ENCODE assay signal across 1 cellular context in genomic region chr6:169723200-169723909, GRCh38.
TF ChIP-seq lines count a peak whose summit lies in the region.

No MANE protein-coding gene starts in this region.

TF ChIP-seq in K562, 482 proteins besides CTCF, POLR2A, EP300 and RAD21 (continued from another document and continues in another):
- TF ChIP-seq PATZ1 (CRISPR knock-in tag; IDR thresholded peaks at IDR 0.05; ENCODE audit: borderline replicate concordance) (no peak), HIVEP1 (CRISPR knock-in tag; IDR thresholded peaks at IDR 0.05) (no peak), L3MBTL2 (IDR thresholded peaks at IDR 0.05) (no peak), ZSCAN29 (IDR thresholded peaks at IDR 0.05) (peak; percentile 38; the same call in 1 of the 2 replicates), KLF16 (IDR thresholded peaks at IDR 0.05) (no peak), TRIM28 (IDR thresholded peaks at IDR 0.05) (peak; percentile 43; the same call in 1 of the 2 replicates), RBM25 (IDR thresholded peaks at IDR 0.05; ENCODE audit: low read depth, low read length, severe bottlenecking) (peak; percentile 5), XRCC4 (IDR thresholded peaks at IDR 0.05; ENCODE audit: extremely low read depth, insufficient read depth, insufficient read length) (no peak), SMAD3 (CRISPR knock-in tag; conservative IDR thresholded peaks at IDR 0.05) (no peak), ZNF785 (CRISPR knock-in tag; IDR thresholded peaks at IDR 0.05) (no peak), RBBP5 (IDR thresholded peaks at IDR 0.05; ENCODE audit: borderline replicate concordance, insufficient read depth, low read length, poor library complexity, severe bottlenecking) (peak; percentile 77), SNRNP70 (optimal IDR thresholded peaks at IDR 0.05; ENCODE audit: low read depth, low read length) (no peak), TSHZ1 (CRISPR knock-in tag; IDR thresholded peaks at IDR 0.05) (no peak), ZNF655 (CRISPR knock-in tag; IDR thresholded peaks at IDR 0.05) (no peak), DACH1 (IDR thresholded peaks at IDR 0.05; ENCODE audit: partially characterized antibody) (no peak), ZNF707 (CRISPR knock-in tag; conservative IDR thresholded peaks at IDR 0.05) (no peak), TAL1 (IDR thresholded peaks at IDR 0.05) (no peak), NKRF (IDR thresholded peaks at IDR 0.05; ENCODE audit: borderline replicate concordance) (no peak; the same call in 1 of the 2 replicates), NBN (IDR thresholded peaks at IDR 0.05; ENCODE audit: low read depth) (peak; percentile 30; the same call in 1 of the 2 replicates), MTA1 (IDR thresholded peaks at IDR 0.05; ENCODE audit: borderline replicate concordance) (no peak), CTBP1 (IDR thresholded peaks at IDR 0.05; ENCODE audit: borderline replicate concordance) (peak; percentile 71), PTRF (tag; IDR thresholded peaks at IDR 0.05) (no peak), ATF1 (CRISPR knock-in tag; IDR thresholded peaks at IDR 0.05) (no peak), ATF1 (tag; IDR thresholded peaks at IDR 0.05) (peak; percentile 34; the same call in 1 of the 2 replicates), ZNF197 (CRISPR knock-in tag; IDR thresholded peaks at IDR 0.05; ENCODE audit: low read depth) (no peak), RBFOX2 (IDR thresholded peaks at IDR 0.05; ENCODE audit: low read depth, low read length) (peak; percentile 62), ZBTB43 (CRISPR knock-in tag; IDR thresholded peaks at IDR 0.05) (no peak), NFXL1 (CRISPR knock-in tag; IDR thresholded peaks at IDR 0.05) (no peak), RB1 (IDR thresholded peaks at IDR 0.05; ENCODE audit: low read depth) (peak; percentile 78), DIDO1 (tag; IDR thresholded peaks at IDR 0.05; ENCODE audit: low read depth) (no peak), ZKSCAN3 (CRISPR knock-in tag; IDR thresholded peaks at IDR 0.05) (no peak), KAT8 (IDR thresholded peaks at IDR 0.05; ENCODE audit: low read depth) (no peak), CBX1 (IDR thresholded peaks at IDR 0.05; ENCODE audit: low read depth) (0 out of 2 replicates have a peak, but pooled peaks have one; percentile 49), NCOA2 (IDR thresholded peaks at IDR 0.05; ENCODE audit: partially characterized antibody in 2 of 2) (no peak), STAT5A (IDR thresholded peaks at IDR 0.05; ENCODE audit: borderline replicate concordance, low read length) (no peak), FOXM1 (IDR thresholded peaks at IDR 0.05; ENCODE audit: low read depth) (no peak), FOXM1 (CRISPR knock-in tag; IDR thresholded peaks at IDR 0.05; ENCODE audit: low read depth) (no peak), U2AF2 (optimal IDR thresholded peaks at IDR 0.05; ENCODE audit: low read depth, low read length) (no peak), TBP (optimal IDR thresholded peaks at IDR 0.05; ENCODE audit: low read depth, low read length) (no peak), SNIP1 (IDR thresholded peaks at IDR 0.05; ENCODE audit: low read depth) (no peak; the same call in 1 of the 2 replicates), KAT7 (CRISPR knock-in tag; IDR thresholded peaks at IDR 0.05; ENCODE audit: borderline replicate concordance) (0 out of 2 replicates have a peak, but pooled peaks have one; percentile 77), RUNX1 (IDR thresholded peaks at IDR 0.05; ENCODE audit: low read depth) (no peak), HDGF (IDR thresholded peaks at IDR 0.05) (no peak), AFF1 (IDR thresholded peaks at IDR 0.05; ENCODE audit: low read depth in 1 of 2, partially characterized antibody in 2 of 2) (no peak), STAG1 (CRISPR knock-in tag; IDR thresholded peaks at IDR 0.05; ENCODE audit: borderline replicate concordance) (no peak), TRIM24 (IDR thresholded peaks at IDR 0.05) (no peak), BRD4 (IDR thresholded peaks at IDR 0.05) (no peak), ZNF217 (CRISPR knock-in tag; IDR thresholded peaks at IDR 0.05) (no peak), SNAPC5 (CRISPR knock-in tag; IDR thresholded peaks at IDR 0.05) (no peak), ZNF644 (tag; IDR thresholded peaks at IDR 0.05; ENCODE audit: low read depth) (no peak), ZNF507 (tag; conservative IDR thresholded peaks at IDR 0.05) (no peak), CXXC5 (CRISPR knock-in tag; IDR thresholded peaks at IDR 0.05) (peak; percentile 48), SRSF7 (optimal IDR thresholded peaks at IDR 0.05; ENCODE audit: low read depth, low read length) (no peak), ETS1 (conservative IDR thresholded peaks at IDR 0.05; ENCODE audit: control insufficient read depth, low read depth, low read length) (peak; percentile 51; the same call in 1 of the 2 replicates), ZFP1 (CRISPR knock-in tag; IDR thresholded peaks at IDR 0.05) (no peak), NCOR1 (IDR thresholded peaks at IDR 0.05) (no peak)
